15 cellular contexts compared by ENCODE assay signal in genomic region chr12:104354868-104355570, GRCh38.
"Had no signal": no experiment of that assay in that cellular context is flagged by ENCODE, and none has a peak within 500 bp of the region (broad histone marks: within the 10 kb centered on the region; RNA-seq: fewer than 3 reads in every experiment).

No MANE protein-coding gene starts in this region.

- DNase-seq: activated CD4-positive, alpha-beta T cell treated with anti-CD3 and anti-CD28 coated beads, Interleukin-2, amount 10 ng/mL, durations not matched to agents 7 days and 5 days; activated CD4-positive, CD25-positive, alpha-beta regulatory T cell; activated effector memory CD4-positive, alpha-beta T cell treated with Interleukin-2 at 50 U/mL for 16 hours; activated naive CD8-positive, alpha-beta T cell treated with anti-CD3 and anti-CD28 coated beads for 36 hours; central memory CD4-positive, alpha-beta T cell; heart right ventricle; left cardiac atrium; lower lobe of right lung; pancreas; stimulated activated CD4-positive, alpha-beta T cell treated with anti-CD3 and anti-CD28 coated beads, Interleukin-12 subunit alpha, Interleukin-12 subunit beta, amount 100 ng/mL, for 4 hours; stimulated activated CD4-positive, alpha-beta T cell treated with anti-CD3 and anti-CD28 coated beads, Interleukin-2, amount 100 ng/mL, for 24 hours; tibial artery; uterus had no signal

- H3K4me3 Mint-ChIP-seq: activated CD4-positive, alpha-beta T cell treated with anti-CD3 and anti-CD28 coated beads, Interleukin-2, amount 10 ng/mL, durations not matched to agents 7 days and 5 days; activated naive CD8-positive, alpha-beta T cell treated with anti-CD3 and anti-CD28 coated beads for 36 hours; brain; neural progenitor cell had no signal

- H3K4me1 Mint-ChIP-seq: brain, neural progenitor cell had no signal

- H3K27ac Mint-ChIP-seq: activated CD4-positive, alpha-beta T cell treated with anti-CD3 and anti-CD28 coated beads, Interleukin-2, amount 10 ng/mL, durations not matched to agents 7 days and 5 days; activated naive CD8-positive, alpha-beta T cell treated with anti-CD3 and anti-CD28 coated beads for 36 hours; brain; neural progenitor cell had no signal

- ATAC-seq: heart right ventricle, left cardiac atrium, lower lobe of right lung, pancreas had no signal

- H3K27me3 Mint-ChIP-seq: activated CD4-positive, alpha-beta T cell treated with anti-CD3 and anti-CD28 coated beads, Interleukin-2, amount 10 ng/mL, durations not matched to agents 7 days and 5 days; activated naive CD8-positive, alpha-beta T cell treated with anti-CD3 and anti-CD28 coated beads for 36 hours; brain had no signal

- H3K9me3 Mint-ChIP-seq: activated CD4-positive, alpha-beta T cell treated with anti-CD3 and anti-CD28 coated beads, Interleukin-2, amount 10 ng/mL, durations not matched to agents 7 days and 5 days; neural progenitor cell had no signal
